In genomic region chr7:151167197-151167911, GRCh38 we compare ENCODE assay signal across 1 cellular context.
TF ChIP-seq lines count a peak whose summit lies in the region.

GBX1 (minus strand) TSS chr7:151167694; CDS start chr7:151167548, 146 bp downstream.

TF ChIP-seq in SK-N-SH treated with all-trans-retinoic acid at 6 μM for 48 hours, 23 proteins besides CTCF, POLR2A, EP300 and RAD21 (continued from another document):
- no peak for TF ChIP-seq SNAI2 (CRISPR knock-in tag; IDR thresholded peaks at IDR 0.05)
- no peak for TF ChIP-seq POU6F1 (CRISPR knock-in tag; IDR thresholded peaks at IDR 0.05; ENCODE audit: borderline replicate concordance, low read depth)
- no peak for TF ChIP-seq PATZ1 (CRISPR knock-in tag; IDR thresholded peaks at IDR 0.05; ENCODE audit: borderline replicate concordance)
- no peak for TF ChIP-seq CSDC2 (CRISPR knock-in tag; IDR thresholded peaks at IDR 0.05)
- TF ChIP-seq PPARA (CRISPR knock-in tag; IDR thresholded peaks at IDR 0.05; ENCODE audit: borderline replicate concordance) = no peak
- no peak for TF ChIP-seq ESRRG (CRISPR knock-in tag; IDR thresholded peaks at IDR 0.05)
- TF ChIP-seq CSRNP3 (CRISPR knock-in tag; IDR thresholded peaks at IDR 0.05) = no peak
- TF ChIP-seq TOX (CRISPR knock-in tag; IDR thresholded peaks at IDR 0.05; ENCODE audit: borderline replicate concordance) = no peak
- no peak for TF ChIP-seq GLIS3 (CRISPR knock-in tag; IDR thresholded peaks at IDR 0.05)
